ENCODE assay signal across 1 cellular context in the genomic region with DNA sequence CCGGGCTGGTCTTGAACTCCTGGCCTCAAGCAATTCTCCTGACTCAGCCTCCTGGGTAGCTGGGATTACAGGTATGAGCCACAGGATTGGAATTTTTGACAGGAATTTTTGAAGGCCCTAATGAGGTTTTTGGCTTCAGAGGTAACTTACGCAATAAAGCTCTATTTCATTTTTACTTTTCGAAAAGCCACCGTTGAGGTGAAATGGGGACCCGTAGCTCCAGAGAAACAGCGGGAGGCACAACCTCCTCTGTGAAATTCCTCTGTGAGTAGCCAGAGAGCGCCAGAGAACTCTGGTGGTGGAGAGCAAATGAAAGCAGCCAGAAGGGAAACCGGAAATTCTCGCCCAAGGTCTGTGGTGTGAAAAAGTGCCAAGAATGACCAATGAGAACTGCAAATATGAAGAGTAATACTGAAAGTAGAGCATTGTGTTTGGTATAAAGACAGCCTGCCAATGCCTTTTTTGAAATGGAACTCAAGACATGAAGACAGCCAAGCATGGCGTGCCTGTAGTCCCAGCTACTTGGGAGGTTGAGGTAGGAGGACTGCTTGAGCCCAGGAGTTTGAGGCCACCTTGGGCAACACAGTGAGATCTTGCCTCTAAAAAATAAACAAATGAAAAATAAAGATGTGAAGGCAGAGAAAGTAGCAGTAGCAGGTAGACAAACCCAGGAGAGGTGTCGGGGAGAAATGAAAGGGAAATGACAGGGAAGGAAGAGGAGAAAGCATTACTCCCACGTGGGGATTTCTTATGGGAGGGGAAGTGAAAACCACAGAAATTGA.
A peak's percentile ranks its signal among the peaks of the same experiment; 100 is the strongest.
TF ChIP-seq lines count a peak whose summit lies in the region.

No MANE protein-coding gene starts in this region.

TF ChIP-seq in GM12878, 131 proteins besides CTCF, POLR2A, EP300 and RAD21 (continued from another document):
- TF ChIP-seq IKZF2 (IDR thresholded peaks at IDR 0.05) (peak; percentile 91 to 94), NKRF (conservative IDR thresholded peaks at IDR 0.05) (peak; percentile 63), MYC (IDR thresholded peaks at IDR 0.05; ENCODE audit: insufficient read depth, insufficient read length, insufficient replicate concordance, low read length, severe bottlenecking) (no peak), RCOR1 (conservative IDR thresholded peaks at IDR 0.05; ENCODE audit: low read depth, low read length) (peak; percentile 88; the same call in 1 of the 2 replicates), JUND (IDR thresholded peaks at IDR 0.05; ENCODE audit: low read depth, low read length) (peak; percentile 93; the same call in 1 of the 2 replicates), GABPA (IDR thresholded peaks at IDR 0.05; ENCODE audit: low read depth) (peak; percentile 73), CHD4 (IDR thresholded peaks at IDR 0.05) (no peak), ESRRA (IDR thresholded peaks at IDR 0.05; ENCODE audit: low read length) (0 out of 2 replicates have a peak, but pooled peaks have one; percentile 55), ZNF622 (IDR thresholded peaks at IDR 0.05) (no peak), SRF (IDR thresholded peaks at IDR 0.05; ENCODE audit: low read depth in 2 of 2, low read length in 2 of 2) (no peak), CHD1 (IDR thresholded peaks at IDR 0.05; ENCODE audit: low read depth, low read length) (no peak), ATF3 (IDR thresholded peaks at IDR 0.05; ENCODE audit: borderline replicate concordance, extremely low read depth, low read depth, low read length) (no peak), HDAC2 (IDR thresholded peaks at IDR 0.05) (no peak), BCL11A (IDR thresholded peaks at IDR 0.05; ENCODE audit: low read depth, low read length) (peak; percentile 80)
- TF ChIP-seq, protein P1, sequence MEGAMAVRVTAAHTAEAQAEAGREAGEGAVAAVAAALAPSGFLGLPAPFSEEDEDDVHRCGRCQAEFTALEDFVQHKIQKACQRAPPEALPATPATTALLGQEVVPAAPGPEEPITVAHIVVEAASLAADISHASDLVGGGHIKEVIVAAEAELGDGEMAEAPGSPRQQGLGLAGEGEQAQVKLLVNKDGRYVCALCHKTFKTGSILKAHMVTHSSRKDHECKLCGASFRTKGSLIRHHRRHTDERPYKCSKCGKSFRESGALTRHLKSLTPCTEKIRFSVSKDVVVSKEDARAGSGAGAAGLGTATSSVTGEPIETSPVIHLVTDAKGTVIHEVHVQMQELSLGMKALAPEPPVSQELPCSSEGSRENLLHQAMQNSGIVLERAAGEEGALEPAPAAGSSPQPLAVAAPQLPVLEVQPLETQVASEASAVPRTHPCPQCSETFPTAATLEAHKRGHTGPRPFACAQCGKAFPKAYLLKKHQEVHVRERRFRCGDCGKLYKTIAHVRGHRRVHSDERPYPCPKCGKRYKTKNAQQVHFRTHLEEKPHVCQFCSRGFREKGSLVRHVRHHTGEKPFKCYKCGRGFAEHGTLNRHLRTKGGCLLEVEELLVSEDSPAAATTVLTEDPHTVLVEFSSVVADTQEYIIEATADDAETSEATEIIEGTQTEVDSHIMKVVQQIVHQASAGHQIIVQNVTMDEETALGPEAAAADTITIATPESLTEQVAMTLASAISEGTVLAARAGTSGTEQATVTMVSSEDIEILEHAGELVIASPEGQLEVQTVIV (IDR thresholded peaks at IDR 0.05; ENCODE audit: borderline replicate concordance, partially characterized antibody) = no peak
- TF ChIP-seq, protein P2, sequence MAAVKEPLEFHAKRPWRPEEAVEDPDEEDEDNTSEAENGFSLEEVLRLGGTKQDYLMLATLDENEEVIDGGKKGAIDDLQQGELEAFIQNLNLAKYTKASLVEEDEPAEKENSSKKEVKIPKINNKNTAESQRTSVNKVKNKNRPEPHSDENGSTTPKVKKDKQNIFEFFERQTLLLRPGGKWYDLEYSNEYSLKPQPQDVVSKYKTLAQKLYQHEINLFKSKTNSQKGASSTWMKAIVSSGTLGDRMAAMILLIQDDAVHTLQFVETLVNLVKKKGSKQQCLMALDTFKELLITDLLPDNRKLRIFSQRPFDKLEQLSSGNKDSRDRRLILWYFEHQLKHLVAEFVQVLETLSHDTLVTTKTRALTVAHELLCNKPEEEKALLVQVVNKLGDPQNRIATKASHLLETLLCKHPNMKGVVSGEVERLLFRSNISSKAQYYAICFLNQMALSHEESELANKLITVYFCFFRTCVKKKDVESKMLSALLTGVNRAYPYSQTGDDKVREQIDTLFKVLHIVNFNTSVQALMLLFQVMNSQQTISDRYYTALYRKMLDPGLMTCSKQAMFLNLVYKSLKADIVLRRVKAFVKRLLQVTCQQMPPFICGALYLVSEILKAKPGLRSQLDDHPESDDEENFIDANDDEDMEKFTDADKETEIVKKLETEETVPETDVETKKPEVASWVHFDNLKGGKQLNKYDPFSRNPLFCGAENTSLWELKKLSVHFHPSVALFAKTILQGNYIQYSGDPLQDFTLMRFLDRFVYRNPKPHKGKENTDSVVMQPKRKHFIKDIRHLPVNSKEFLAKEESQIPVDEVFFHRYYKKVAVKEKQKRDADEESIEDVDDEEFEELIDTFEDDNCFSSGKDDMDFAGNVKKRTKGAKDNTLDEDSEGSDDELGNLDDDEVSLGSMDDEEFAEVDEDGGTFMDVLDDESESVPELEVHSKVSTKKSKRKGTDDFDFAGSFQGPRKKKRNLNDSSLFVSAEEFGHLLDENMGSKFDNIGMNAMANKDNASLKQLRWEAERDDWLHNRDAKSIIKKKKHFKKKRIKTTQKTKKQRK (IDR thresholded peaks at IDR 0.05; ENCODE audit: low read depth, low read length) = no peak
- TF ChIP-seq, protein P3, sequence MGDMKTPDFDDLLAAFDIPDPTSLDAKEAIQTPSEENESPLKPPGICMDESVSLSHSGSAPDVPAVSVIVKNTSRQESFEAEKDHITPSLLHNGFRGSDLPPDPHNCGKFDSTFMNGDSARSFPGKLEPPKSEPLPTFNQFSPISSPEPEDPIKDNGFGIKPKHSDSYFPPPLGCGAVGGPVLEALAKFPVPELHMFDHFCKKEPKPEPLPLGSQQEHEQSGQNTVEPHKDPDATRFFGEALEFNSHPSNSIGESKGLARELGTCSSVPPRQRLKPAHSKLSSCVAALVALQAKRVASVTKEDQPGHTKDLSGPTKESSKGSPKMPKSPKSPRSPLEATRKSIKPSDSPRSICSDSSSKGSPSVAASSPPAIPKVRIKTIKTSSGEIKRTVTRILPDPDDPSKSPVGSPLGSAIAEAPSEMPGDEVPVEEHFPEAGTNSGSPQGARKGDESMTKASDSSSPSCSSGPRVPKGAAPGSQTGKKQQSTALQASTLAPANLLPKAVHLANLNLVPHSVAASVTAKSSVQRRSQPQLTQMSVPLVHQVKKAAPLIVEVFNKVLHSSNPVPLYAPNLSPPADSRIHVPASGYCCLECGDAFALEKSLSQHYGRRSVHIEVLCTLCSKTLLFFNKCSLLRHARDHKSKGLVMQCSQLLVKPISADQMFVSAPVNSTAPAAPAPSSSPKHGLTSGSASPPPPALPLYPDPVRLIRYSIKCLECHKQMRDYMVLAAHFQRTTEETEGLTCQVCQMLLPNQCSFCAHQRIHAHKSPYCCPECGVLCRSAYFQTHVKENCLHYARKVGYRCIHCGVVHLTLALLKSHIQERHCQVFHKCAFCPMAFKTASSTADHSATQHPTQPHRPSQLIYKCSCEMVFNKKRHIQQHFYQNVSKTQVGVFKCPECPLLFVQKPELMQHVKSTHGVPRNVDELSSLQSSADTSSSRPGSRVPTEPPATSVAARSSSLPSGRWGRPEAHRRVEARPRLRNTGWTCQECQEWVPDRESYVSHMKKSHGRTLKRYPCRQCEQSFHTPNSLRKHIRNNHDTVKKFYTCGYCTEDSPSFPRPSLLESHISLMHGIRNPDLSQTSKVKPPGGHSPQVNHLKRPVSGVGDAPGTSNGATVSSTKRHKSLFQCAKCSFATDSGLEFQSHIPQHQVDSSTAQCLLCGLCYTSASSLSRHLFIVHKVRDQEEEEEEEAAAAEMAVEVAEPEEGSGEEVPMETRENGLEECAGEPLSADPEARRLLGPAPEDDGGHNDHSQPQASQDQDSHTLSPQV (IDR thresholded peaks at IDR 0.05) = peak; percentile 77
